23 cellular contexts compared by ENCODE assay signal in genomic region chr11:27100534-27100933, GRCh38. TPM values are rescaled to one million over a fixed set of nuclear protein-coding genes. Genes with fewer than 3 reads are reported as not detected.
DNase-seq lines count a peak whose midpoint lies in the region; ATAC-seq lines count a peak whose summit lies in the region.
"Had no signal": no experiment of that assay in that cellular context is flagged by ENCODE, and none has a peak within 500 bp of the region (broad histone marks: within the 10 kb centered on the region; RNA-seq: fewer than 3 reads in every experiment).

No MANE protein-coding gene starts in this region.

- ATAC-seq in GM19397 (IDR thresholded peaks at IDR 0.05; ENCODE audit: unreplicated experiment) (no peak), HG02763 (IDR thresholded peaks at IDR 0.05; ENCODE audit: unreplicated experiment) (no peak)
- ATAC-seq: A549; activated CD8-positive, alpha-beta memory T cell treated with anti-CD3 and anti-CD28 coated beads, Interleukin-2, amount 10 ng/mL, durations not matched to agents 7 days and 5 days; activated naive CD8-positive, alpha-beta T cell treated with anti-CD3 and anti-CD28 coated beads, Interleukin-2, amount 50 U/mL, for 24 hours; lower lobe of right lung; T-cell had no signal

- DNase-seq in NCI-H510A treated with DMSO at 0.1 percent for 48 hours (lab: John Stamatoyannopoulos, UW) (peak; percentile 38), NCI-H510A (lab: John Stamatoyannopoulos, UW) (no peak), NCI-H2029 (lab: John Stamatoyannopoulos, UW) (peak; percentile 66), amniotic epithelial cell (ENCODE audit: low read depth) (peak; percentile 46), myocyte (ENCODE audit: low read depth) (peak; percentile 24), pons (ENCODE audit: low spot score) (no peak)
- DNase-seq: activated CD4-positive, alpha-beta T cell treated with anti-CD3 and anti-CD28 coated beads for 48 hours; activated CD8-positive, alpha-beta memory T cell treated with anti-CD3 and anti-CD28 coated beads, Interleukin-2, amount 10 ng/mL, durations not matched to agents 7 days and 5 days; activated naive CD8-positive, alpha-beta T cell treated with anti-CD3 and anti-CD28 coated beads, Interleukin-2, amount 50 U/mL, for 24 hours; central memory CD4-positive, alpha-beta T cell; erythroblast; head of caudate nucleus; HFFc6; immature natural killer cell; lower lobe of right lung; MV-4-11; retina; SHP77; T-cell had no signal

RNA-seq across cellular contexts. Expression of gene BBOX1, which starts 59.9 kb away (rescaled TPM):
- 0.16 TPM in 1 of 2 replicates, not detected in the other for total RNA-seq in myocyte
- 0.68 TPM for polyA plus RNA-seq in myocyte (2012)
- total RNA-seq: activated CD8-positive, alpha-beta memory T cell treated with anti-CD3 and anti-CD28 coated beads, Interleukin-2, amount 10 ng/mL, durations not matched to agents 7 days and 5 days; activated T-helper 2 cell treated with anti-CD3 and anti-CD28 coated beads, Interferon-gamma antibody, Interleukin-2, Interleukin-4, amounts not matched to agents 10 μg/mL and 5 μg/mL and 100 μg/mL, durations not matched to agents 14 hours and 24 hours and 36 hours; HFFc6; T-cell had no signal
- polyA plus RNA-seq: A549, immature natural killer cell had no signal

Comparison
In these comparisons a context has a peak if more than half of its experiments do, and no peak if none do; other contexts are left out.
1. DNase-seq: peak in NCI-H510A treated with DMSO at 0.1 percent for 48 hours (single experiment), NCI-H2029 (single experiment), amniotic epithelial cell (single experiment) and myocyte (single experiment); none in NCI-H510A (single experiment) and pons (single experiment).